ENCODE assay signal across 8 cellular contexts in the genomic region with DNA sequence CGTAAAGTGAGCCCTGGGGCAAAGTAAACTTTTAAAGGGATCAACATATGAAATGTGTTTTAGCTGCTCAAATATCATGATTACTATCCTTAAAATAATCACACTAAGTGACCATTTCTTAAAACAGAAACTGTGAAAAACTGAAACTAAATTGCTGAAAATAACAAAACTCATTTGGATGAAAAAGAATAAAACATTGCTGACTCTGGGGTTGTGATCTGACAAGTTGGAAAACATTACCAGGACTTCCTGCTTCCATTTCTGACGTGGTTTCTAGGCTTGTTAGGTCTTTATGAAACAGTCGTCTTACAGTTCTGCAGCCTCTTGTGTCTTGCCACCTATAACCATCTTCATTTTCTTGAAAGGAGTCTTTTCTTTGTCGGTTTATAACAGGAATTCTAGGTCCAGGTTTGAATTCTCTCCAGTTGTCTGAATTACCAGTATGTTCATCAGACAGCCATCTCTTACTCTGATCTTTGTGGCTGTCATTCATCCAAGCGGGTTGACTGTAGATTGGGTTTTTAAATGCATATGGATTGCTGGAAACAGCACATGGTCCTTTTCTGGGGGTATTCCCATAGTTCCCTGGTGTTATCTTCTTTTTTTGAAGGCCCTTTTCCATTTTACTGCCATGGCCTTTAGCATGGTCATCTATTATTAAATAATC.
A peak's percentile ranks its signal among the peaks of the same experiment; 100 is the strongest.
DNase-seq lines count a peak whose midpoint lies in the region; TF ChIP-seq lines count a peak whose summit lies in the region.

No MANE protein-coding gene starts in this region.

- H3K27me3 Mint-ChIP-seq in T-helper 1 cell treated with Interleukin-12 subunit alpha and Interleukin-12 subunit beta and Interleukin-4 antibody, amounts not matched to agents 30 μg/mL and 1 μg/mL, for 36 hours (ENCODE audit: low read depth): peaks cover 11% of the 10 kb centered on the region
- no peaks in the 10 kb centered on the region for H3K27me3 Mint-ChIP-seq in stimulated activated naive CD8-positive, alpha-beta T cell treated with anti-CD3 and anti-CD28 coated beads, Interleukin-15, Interleukin-2, amounts not matched to agents 100 ng/mL and 50 ng/mL, for 24 hours

- DNase-seq in activated CD4-positive, alpha-beta T cell treated with anti-CD3 and anti-CD28 coated beads for 48 hours: peak; percentile 15
- DNase-seq in activated CD4-positive, alpha-beta T cell treated with anti-CD3 and anti-CD28 coated beads, Interleukin-2, amount 50 U/mL, for 4 hours: no peak
- peak; percentile 29 for DNase-seq in fibroblast of pulmonary artery (ENCODE audit: low read depth)
- DNase-seq in NCI-H526 treated with DMSO at 0.1 percent for 48 hours (lab: John Stamatoyannopoulos, UW): no peak
- no peak for DNase-seq in NCI-H2107 (lab: John Stamatoyannopoulos, UW)
- no peak for DNase-seq in GM10248 (ENCODE audit: extremely low spot score)

- H3K9me3 Mint-ChIP-seq in T-helper 1 cell treated with Interleukin-12 subunit alpha and Interleukin-12 subunit beta and Interleukin-4 antibody, amounts not matched to agents 30 μg/mL and 1 μg/mL, for 36 hours: no peaks in the 10 kb centered on the region
- no peaks in the 10 kb centered on the region for H3K9me3 Mint-ChIP-seq in stimulated activated naive CD8-positive, alpha-beta T cell treated with anti-CD3 and anti-CD28 coated beads, Interleukin-15, Interleukin-2, amounts not matched to agents 100 ng/mL and 50 ng/mL, for 24 hours

- H3K4me1 Mint-ChIP-seq in T-helper 1 cell treated with Interleukin-12 subunit alpha and Interleukin-12 subunit beta and Interleukin-4 antibody, amounts not matched to agents 30 μg/mL and 1 μg/mL, for 36 hours (ENCODE audit: low read depth): peaks cover 43% of the 10 kb centered on the region
- peaks cover 62% of the 10 kb centered on the region for H3K4me1 Mint-ChIP-seq in stimulated activated naive CD8-positive, alpha-beta T cell treated with anti-CD3 and anti-CD28 coated beads, Interleukin-15, Interleukin-2, amounts not matched to agents 100 ng/mL and 50 ng/mL, for 24 hours (ENCODE audit: low read depth)

- TF ChIP-seq CTCF in fibroblast of pulmonary artery (IDR thresholded peaks at IDR 0.05; ENCODE audit: low read length, missing control alignments) (no peak), GM10248 (IDR thresholded peaks at IDR 0.05; ENCODE audit: control extremely low read depth, extremely low read depth, low read depth, missing control alignments) (no peak)

- CTCF ChIA-PET in GM10248 (lab: Yijun Ruan, JAX): no interaction called here

- peak overlapping the region; percentile 97 for H3K27ac Mint-ChIP-seq in T-helper 1 cell treated with Interleukin-12 subunit alpha and Interleukin-12 subunit beta and Interleukin-4 antibody, amounts not matched to agents 30 μg/mL and 1 μg/mL, for 36 hours
- peak overlapping the region; percentile 94 for H3K27ac Mint-ChIP-seq in stimulated activated naive CD8-positive, alpha-beta T cell treated with anti-CD3 and anti-CD28 coated beads, Interleukin-15, Interleukin-2, amounts not matched to agents 100 ng/mL and 50 ng/mL, for 24 hours

- POLR2A ChIA-PET in GM10248 (lab: Yijun Ruan, JAX): no interaction called here

- H3K36me3 Mint-ChIP-seq in T-helper 1 cell treated with Interleukin-12 subunit alpha and Interleukin-12 subunit beta and Interleukin-4 antibody, amounts not matched to agents 30 μg/mL and 1 μg/mL, for 36 hours (ENCODE audit: low read depth): peaks cover 38% of the 10 kb centered on the region
- H3K36me3 Mint-ChIP-seq in stimulated activated naive CD8-positive, alpha-beta T cell treated with anti-CD3 and anti-CD28 coated beads, Interleukin-15, Interleukin-2, amounts not matched to agents 100 ng/mL and 50 ng/mL, for 24 hours (ENCODE audit: low read depth): peaks cover 27% of the 10 kb centered on the region

- H3K4me3 Mint-ChIP-seq in T-helper 1 cell treated with Interleukin-12 subunit alpha and Interleukin-12 subunit beta and Interleukin-4 antibody, amounts not matched to agents 30 μg/mL and 1 μg/mL, for 36 hours: peak overlapping the region; percentile 99
- peak overlapping the region; percentile 92 for H3K4me3 Mint-ChIP-seq in stimulated activated naive CD8-positive, alpha-beta T cell treated with anti-CD3 and anti-CD28 coated beads, Interleukin-15, Interleukin-2, amounts not matched to agents 100 ng/mL and 50 ng/mL, for 24 hours

- peak overlapping the region; percentile 86 for H3K4me3 ChIP-seq in fibroblast of pulmonary artery (replicated peaks; ENCODE audit: low read depth, low read length)

Comparison
In these comparisons a context has a peak if more than half of its experiments do, and no peak if none do; other contexts are left out.
1. DNase-seq: peak in activated CD4-positive, alpha-beta T cell treated with anti-CD3 and anti-CD28 coated beads for 48 hours (single experiment) and fibroblast of pulmonary artery (single experiment); none in activated CD4-positive, alpha-beta T cell treated with anti-CD3 and anti-CD28 coated beads, Interleukin-2, amount 50 U/mL, for 4 hours (0 of 2), NCI-H526 treated with DMSO at 0.1 percent for 48 hours (single experiment), NCI-H2107 (single experiment) and GM10248 (single experiment).